In the genomic region with DNA sequence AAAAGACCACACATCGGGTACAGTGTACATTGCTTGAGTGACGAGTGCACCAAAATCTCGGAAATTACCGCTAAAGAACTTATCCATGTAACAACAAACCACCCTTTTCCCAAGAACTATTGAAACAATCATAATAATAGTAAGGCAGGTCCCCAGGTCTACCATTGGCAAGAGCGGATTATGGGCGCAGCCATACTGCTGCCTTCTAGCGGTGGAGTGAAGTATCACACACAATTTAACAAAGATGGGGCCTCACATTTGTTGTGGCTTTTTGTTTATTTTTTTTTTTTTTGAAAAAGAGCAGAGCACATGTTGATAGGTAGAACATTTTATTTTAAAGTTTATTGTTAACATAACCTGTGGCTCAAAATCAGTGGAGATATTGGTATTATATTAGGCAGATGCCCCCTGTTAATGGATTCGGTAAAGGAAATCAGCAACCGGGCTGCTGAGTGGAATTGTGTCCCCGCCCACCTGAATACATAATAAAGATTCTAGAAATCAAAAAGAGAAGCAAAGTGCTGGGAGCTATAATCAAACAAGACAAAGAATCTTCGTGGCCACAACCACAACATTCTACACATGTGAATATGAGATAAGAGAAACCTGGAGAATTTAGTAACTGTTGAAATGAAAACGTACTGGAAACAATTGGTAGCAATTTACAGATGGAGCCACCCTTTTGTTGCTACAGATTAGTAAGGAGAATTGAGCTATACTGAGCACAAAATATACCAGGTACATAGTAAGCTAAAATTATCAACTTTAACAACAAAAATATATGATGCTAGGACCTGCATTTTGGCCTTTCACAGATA, we compare ENCODE assay signal across 8 cellular contexts.
DNase-seq lines count a peak whose midpoint lies in the region; ATAC-seq, FAIRE-seq and TF ChIP-seq lines count a peak whose summit lies in the region.

No MANE protein-coding gene starts in this region.

- H4K20me1 ChIP-seq in PC-9 (ENCODE audit: insufficient read depth), result no peaks in the 10 kb centered on the region

- H3K27ac ChIP-seq in 22Rv1 (no peak overlapping the region), PC-9 (no peak overlapping the region)

- no peak overlapping the region for H3K4me3 ChIP-seq in PC-9
- H3K4me3 ChIP-seq in fibroblast of pulmonary artery (replicated peaks; ENCODE audit: low read depth, low read length), result no peak overlapping the region

- no peaks in the 10 kb centered on the region for H3K79me2 ChIP-seq in PC-9 (ENCODE audit: low read depth)

- FAIRE-seq in G401.6 (lab: Jason Lieb, UNC), result peak; percentile 77

- H3K27me3 ChIP-seq in PC-9 (ENCODE audit: insufficient read depth, low read depth), result no peaks in the 10 kb centered on the region

- TF ChIP-seq CTCF in 22Rv1 (IDR thresholded peaks at IDR 0.05) (peak; percentile 95), PC-9 (conservative IDR thresholded peaks at IDR 0.05) (peak; percentile 68), fibroblast of pulmonary artery (IDR thresholded peaks at IDR 0.05; ENCODE audit: low read length, missing control alignments) (peak; percentile 65)

- H3K9me2 ChIP-seq in PC-9 (ENCODE audit: insufficient read depth), result no peaks in the 10 kb centered on the region

- CTCF ChIA-PET in PC-9 (lab: Charles Lee), result no interaction called here

- ATAC-seq in GM21737 (IDR thresholded peaks at IDR 0.05; ENCODE audit: unreplicated experiment) (no peak), GM19397 (IDR thresholded peaks at IDR 0.05; ENCODE audit: unreplicated experiment) (no peak), esophagus mucosa (no peak)

- intact Hi-C loops in PC-9 (cut with micrococcal nuclease; ENCODE audit: unreplicated experiment), result no loop called here

- no peaks in the 10 kb centered on the region for H3K36me3 ChIP-seq in PC-9 (ENCODE audit: low read depth)

- no peak overlapping the region for H2AFZ ChIP-seq in PC-9

- no peaks in the 10 kb centered on the region for H3K9me3 ChIP-seq in PC-9 (ENCODE audit: insufficient read depth, low read depth)

- H3F3A ChIP-seq in PC-9 (ENCODE audit: insufficient read depth, low read depth), result no peaks in the 10 kb centered on the region

- H3K4me1 ChIP-seq in PC-9 (replicated peaks; ENCODE audit: insufficient read depth), result no peaks in the 10 kb centered on the region

- POLR2A ChIA-PET in PC-9 (lab: Charles Lee; ENCODE audit: unreplicated experiment), result no interaction called here

- DNase-seq in PC-9, result no peak
- DNase-seq in fibroblast of pulmonary artery (ENCODE audit: low read depth), result peak; percentile 21
- no peak for DNase-seq in SW 1271 (lab: John Stamatoyannopoulos, UW)

- BruUV-seq in PC-9 (replicated peaks; lab: Mats Ljungman, UMichigan), result no TSS peak

- H3K4me2 ChIP-seq in PC-9, result no peak overlapping the region
